Comparison of ENCODE assay signal across 8 cellular contexts in genomic region chr9:86637515-86637914, GRCh38.
DNase-seq lines count a peak whose midpoint lies in the region; ATAC-seq and TF ChIP-seq lines count a peak whose summit lies in the region.

No MANE protein-coding gene starts in this region.

- H3K4me3 ChIP-seq in astrocyte of the spinal cord (ENCODE audit: low read depth, low read length) (no peak overlapping the region), MG63 (no peak overlapping the region)

- H3K36me3 ChIP-seq in MG63 = no peaks in the 10 kb centered on the region

- no peaks in the 10 kb centered on the region for H3K4me1 Mint-ChIP-seq in T-helper 2 cell treated with Interferon-gamma antibody and Interleukin-4, amounts not matched to agents 5 μg/mL and 100 μg/mL, for 36 hours (ENCODE audit: low read depth)

- in situ Hi-C loops in astrocyte of the spinal cord (cut with HindIII; ENCODE audit: low sequenced_read_pairs) = no loop called here

- no peaks in the 10 kb centered on the region for H3K36me3 Mint-ChIP-seq in T-helper 2 cell treated with Interferon-gamma antibody and Interleukin-4, amounts not matched to agents 5 μg/mL and 100 μg/mL, for 36 hours (ENCODE audit: low read depth)

- no peak overlapping the region for H3K4me3 Mint-ChIP-seq in T-helper 2 cell treated with Interferon-gamma antibody and Interleukin-4, amounts not matched to agents 5 μg/mL and 100 μg/mL, for 36 hours

- H3K27me3 Mint-ChIP-seq in T-helper 2 cell treated with Interferon-gamma antibody and Interleukin-4, amounts not matched to agents 5 μg/mL and 100 μg/mL, for 36 hours (ENCODE audit: low read depth) = peaks cover 2% of the 10 kb centered on the region

- H3K27me3 ChIP-seq in MG63 = no peaks in the 10 kb centered on the region

- no peak overlapping the region for H3K27ac Mint-ChIP-seq in T-helper 2 cell treated with Interferon-gamma antibody and Interleukin-4, amounts not matched to agents 5 μg/mL and 100 μg/mL, for 36 hours

- H3K9me3 ChIP-seq in MG63 = no peaks in the 10 kb centered on the region

- H3K9me3 Mint-ChIP-seq in T-helper 2 cell treated with Interferon-gamma antibody and Interleukin-4, amounts not matched to agents 5 μg/mL and 100 μg/mL, for 36 hours = no peaks in the 10 kb centered on the region

- peak; percentile 87 for TF ChIP-seq CTCF in astrocyte of the spinal cord (IDR thresholded peaks at IDR 0.05; ENCODE audit: low read depth, low read length)

- peak; percentile 2 to 10 for DNase-seq in stimulated activated CD4-positive, alpha-beta T cell treated with anti-CD3 and anti-CD28 coated beads, Interleukin-2, amount 100 ng/mL, for 48 hours
- no peak for DNase-seq in stimulated activated CD4-positive, alpha-beta T cell treated with anti-CD3 and anti-CD28 coated beads, Interleukin-12 subunit alpha, Interleukin-12 subunit beta, amount 100 ng/mL, for 4 hours
- DNase-seq in astrocyte of the spinal cord (ENCODE audit: low read depth, low spot score) = peak; percentile 66
- no peak for DNase-seq in left lobe of liver (ENCODE audit: low spot score)
- DNase-seq in MV-4-11 (lab: John Stamatoyannopoulos, UW) = no peak
- DNase-seq in MG63 = no peak
- no peak for DNase-seq in T-helper 2 cell treated with Interferon-gamma antibody and Interleukin-4, amounts not matched to agents 5 μg/mL and 100 μg/mL, for 36 hours (ENCODE audit: low spot score)

- ATAC-seq in left lobe of liver (peak; percentile 58), HG03460 (IDR thresholded peaks at IDR 0.05; ENCODE audit: unreplicated experiment) (no peak)

Comparison
In these comparisons a context has a peak if more than half of its experiments do, and no peak if none do; other contexts are left out.
1. DNase-seq: peak in stimulated activated CD4-positive, alpha-beta T cell treated with anti-CD3 and anti-CD28 coated beads, Interleukin-2, amount 100 ng/mL, for 48 hours (2 of 2) and astrocyte of the spinal cord (single experiment); none in stimulated activated CD4-positive, alpha-beta T cell treated with anti-CD3 and anti-CD28 coated beads, Interleukin-12 subunit alpha, Interleukin-12 subunit beta, amount 100 ng/mL, for 4 hours (single experiment), left lobe of liver (single experiment), MV-4-11 (single experiment), MG63 (single experiment) and T-helper 2 cell treated with Interferon-gamma antibody and Interleukin-4, amounts not matched to agents 5 μg/mL and 100 μg/mL, for 36 hours (single experiment).